2 cellular contexts compared by ENCODE assay signal in the genomic region with DNA sequence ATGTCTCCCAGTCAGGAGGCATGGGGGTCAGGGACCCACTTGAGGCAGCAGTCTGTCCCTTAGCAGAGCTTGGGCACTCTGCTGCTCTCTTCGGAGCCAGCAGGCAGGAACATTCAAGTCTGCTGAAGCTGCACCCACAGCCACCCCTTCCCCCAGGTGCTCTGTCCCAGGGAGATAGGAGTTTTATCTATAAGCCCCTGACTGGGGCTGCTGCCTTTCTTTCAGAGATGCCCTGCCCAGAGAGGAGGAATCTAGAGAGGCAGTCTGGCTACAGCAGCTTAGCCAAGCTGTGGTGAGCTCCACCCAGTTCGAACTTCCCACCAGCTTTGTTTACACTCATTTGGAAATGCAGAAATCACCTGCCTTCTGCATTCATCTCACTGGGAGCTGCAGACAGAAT. TPM values are rescaled to one million over a fixed set of nuclear protein-coding genes. Genes with fewer than 3 reads are reported as not detected.
"Had no signal": no experiment of that assay in that cellular context is flagged by ENCODE, and none has a peak within 500 bp of the region (broad histone marks: within the 10 kb centered on the region; RNA-seq: fewer than 3 reads in every experiment).

No MANE protein-coding gene starts in this region.

RNA-seq across cellular contexts. Expression of a gene that starts 6.5 kb away (rescaled TPM):
- total RNA-seq: Right ventricle myocardium inferior, SK-MEL-5 had no signal
